28 cellular contexts compared by ENCODE assay signal in the genomic region with DNA sequence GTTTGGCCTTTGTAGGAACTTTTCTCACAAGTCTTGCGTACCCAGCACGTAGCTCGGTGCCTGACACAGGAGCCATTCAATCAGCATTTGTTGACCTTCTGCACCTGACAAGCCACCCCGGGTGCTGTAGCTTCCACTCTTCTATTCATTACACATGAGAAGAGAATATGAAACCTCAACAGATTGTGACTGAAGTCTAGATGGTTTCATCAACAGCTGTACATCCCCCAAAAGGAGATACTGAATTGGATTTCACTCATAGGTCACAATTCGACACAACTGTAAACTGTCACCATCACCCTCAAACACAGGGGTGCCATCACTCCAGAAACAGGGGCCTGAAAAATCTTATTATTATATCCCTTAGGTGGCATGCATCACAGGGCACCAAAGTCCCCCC.
"Had no signal": no experiment of that assay in that cellular context is flagged by ENCODE, and none has a peak within 500 bp of the region (broad histone marks: within the 10 kb centered on the region; RNA-seq: fewer than 3 reads in every experiment).

No MANE protein-coding gene starts in this region.

- H3K36me3 ChIP-seq: left ventricle myocardium inferior, lower lobe of right lung, ovary, right atrium auricular region, tibial nerve, upper lobe of right lung, vagina had no signal

- H3K36me3 Mint-ChIP-seq: memory B cell; mesothelial cell of epicardium; natural killer cell; stimulated activated effector memory CD8-positive, alpha-beta T cell treated with anti-CD3 and anti-CD28 coated beads, Interleukin-12 subunit alpha, Interleukin-12 subunit beta, amount 100 ng/mL, for 72 hours had no signal

- DNase-seq: dermis blood vessel endothelial cell; effector CD4-positive, alpha-beta T cell; endodermal cell; erythroblast; foreskin melanocyte; head of caudate nucleus; kidney; left cardiac atrium; left ventricle myocardium inferior; lower lobe of right lung; natural killer cell; nucleus accumbens; ovary; stimulated activated CD4-positive, alpha-beta T cell treated with anti-CD3 and anti-CD28 coated beads, Interleukin-4, amount 100 ng/mL, for 1 hour; stimulated activated CD8-positive, alpha-beta memory T cell treated with anti-CD3 and anti-CD28 coated beads, Interleukin-4, amount 100 ng/mL, for 48 hours; testis; upper lobe of right lung had no signal

- H3K4me3 Mint-ChIP-seq: endodermal cell; memory B cell; mesothelial cell of epicardium; natural killer cell; neural crest cell; stimulated activated effector memory CD8-positive, alpha-beta T cell treated with anti-CD3 and anti-CD28 coated beads, Interleukin-12 subunit alpha, Interleukin-12 subunit beta, amount 100 ng/mL, for 72 hours; stimulated activated naive CD8-positive, alpha-beta T cell treated with anti-CD3 and anti-CD28 coated beads, Interleukin-15, Interleukin-2, amounts not matched to agents 100 ng/mL and 50 ng/mL, for 24 hours had no signal

- H3K27ac Mint-ChIP-seq: endodermal cell; memory B cell; mesothelial cell of epicardium; natural killer cell; stimulated activated effector memory CD8-positive, alpha-beta T cell treated with anti-CD3 and anti-CD28 coated beads, Interleukin-12 subunit alpha, Interleukin-12 subunit beta, amount 100 ng/mL, for 72 hours; stimulated activated naive CD8-positive, alpha-beta T cell treated with anti-CD3 and anti-CD28 coated beads, Interleukin-15, Interleukin-2, amounts not matched to agents 100 ng/mL and 50 ng/mL, for 24 hours had no signal

- FAIRE-seq: endothelial cell of umbilical vein, kidney had no signal

- H3K27ac ChIP-seq: hepatocyte, left ventricle myocardium inferior, lower lobe of right lung, ovary, right atrium auricular region, testis, tibial nerve, upper lobe of right lung, vagina had no signal

- H3K9me3 ChIP-seq: left ventricle myocardium inferior, lower lobe of right lung, ovary, right atrium auricular region, testis, tibial nerve, upper lobe of right lung, vagina had no signal

- H3K27me3 Mint-ChIP-seq: memory B cell; stimulated activated naive CD8-positive, alpha-beta T cell treated with anti-CD3 and anti-CD28 coated beads, Interleukin-15, Interleukin-2, amounts not matched to agents 100 ng/mL and 50 ng/mL, for 24 hours had no signal

- H3K79me2 ChIP-seq: hepatocyte had no signal

- ATAC-seq: left cardiac atrium; lower lobe of right lung; natural killer cell; stimulated activated effector memory CD8-positive, alpha-beta T cell treated with anti-CD3 and anti-CD28 coated beads, Interleukin-12 subunit alpha, Interleukin-12 subunit beta, amount 100 ng/mL, for 72 hours; upper lobe of right lung had no signal

- H3K9me3 Mint-ChIP-seq: endodermal cell; memory B cell; mesothelial cell of epicardium; natural killer cell; neural crest cell; stimulated activated effector memory CD8-positive, alpha-beta T cell treated with anti-CD3 and anti-CD28 coated beads, Interleukin-12 subunit alpha, Interleukin-12 subunit beta, amount 100 ng/mL, for 72 hours; stimulated activated naive CD8-positive, alpha-beta T cell treated with anti-CD3 and anti-CD28 coated beads, Interleukin-15, Interleukin-2, amounts not matched to agents 100 ng/mL and 50 ng/mL, for 24 hours had no signal

- H3K4me2 ChIP-seq: hepatocyte, smooth muscle cell had no signal

- H3K4me3 ChIP-seq: hepatocyte, left ventricle myocardium inferior, lower lobe of right lung, ovary, right atrium auricular region, smooth muscle cell, testis, tibial nerve, upper lobe of right lung, vagina had no signal

- H2AFZ ChIP-seq: hepatocyte had no signal

- H3K4me1 Mint-ChIP-seq: stimulated activated effector memory CD8-positive, alpha-beta T cell treated with anti-CD3 and anti-CD28 coated beads, Interleukin-12 subunit alpha, Interleukin-12 subunit beta, amount 100 ng/mL, for 72 hours had no signal

- H3K27me3 ChIP-seq: hepatocyte, ovary, right atrium auricular region, testis, tibial nerve, upper lobe of right lung, vagina had no signal
